ENCODE assay signal across 11 cellular contexts in the genomic region with DNA sequence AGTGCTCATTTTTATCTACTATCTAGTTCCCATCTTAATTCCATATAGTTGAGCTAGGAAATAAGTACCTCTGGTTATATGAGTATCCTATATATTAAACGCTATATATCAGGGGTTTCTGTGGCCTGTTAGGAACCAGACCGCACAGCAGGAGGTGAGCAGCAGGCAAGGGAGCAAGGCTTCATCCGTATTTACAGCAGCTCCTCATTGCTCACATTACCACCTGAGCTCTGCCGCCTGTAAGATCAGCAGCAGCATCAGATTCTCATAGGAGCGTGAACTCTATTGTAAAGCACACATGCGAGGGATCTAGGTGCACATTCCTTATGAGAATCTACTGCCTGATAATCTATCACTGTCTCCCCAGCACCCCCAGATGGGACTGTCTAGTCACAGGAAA.
"Had no signal": no experiment of that assay in that cellular context is flagged by ENCODE, and none has a peak within 500 bp of the region (broad histone marks: within the 10 kb centered on the region; RNA-seq: fewer than 3 reads in every experiment).

No MANE protein-coding gene starts in this region.

- DNase-seq: activated effector memory CD4-positive, alpha-beta T cell treated with Interleukin-2 at 50 U/mL for 16 hours; activated T-cell treated with anti-CD3 and anti-CD28 coated beads, Interleukin-2, amount 50 U/mL, for 1 hour; body of pancreas; central memory CD4-positive, alpha-beta T cell; effector memory CD4-positive, alpha-beta T cell; left ventricle myocardium inferior had no signal

- H3K9me3 Mint-ChIP-seq: activated naive CD4-positive, alpha-beta T cell treated with anti-CD3 and anti-CD28 coated beads, Interleukin-2, amount 50 U/mL, for 24 hours had no signal

- H3K27me3 ChIP-seq: body of pancreas, gastroesophageal sphincter, neutrophil had no signal

- H3K27me3 Mint-ChIP-seq: activated naive CD4-positive, alpha-beta T cell treated with anti-CD3 and anti-CD28 coated beads, Interleukin-2, amount 50 U/mL, for 24 hours had no signal

- H3K27ac ChIP-seq: body of pancreas, epithelial cell of prostate, gastroesophageal sphincter, left ventricle myocardium inferior, neutrophil had no signal

- H3K4me3 ChIP-seq: body of pancreas, gastroesophageal sphincter, left ventricle myocardium inferior had no signal

- H3K4me3 Mint-ChIP-seq: activated naive CD4-positive, alpha-beta T cell treated with anti-CD3 and anti-CD28 coated beads, Interleukin-2, amount 50 U/mL, for 24 hours; mesothelial cell of epicardium had no signal

- H3K9me3 ChIP-seq: body of pancreas, gastroesophageal sphincter, left ventricle myocardium inferior, neutrophil had no signal

- H3K36me3 ChIP-seq: gastroesophageal sphincter, left ventricle myocardium inferior, neutrophil had no signal

- H3K27ac Mint-ChIP-seq: activated naive CD4-positive, alpha-beta T cell treated with anti-CD3 and anti-CD28 coated beads, Interleukin-2, amount 50 U/mL, for 24 hours; mesothelial cell of epicardium had no signal

- ATAC-seq: body of pancreas, gastroesophageal sphincter had no signal
